Comparison of ENCODE assay signal across 8 cellular contexts in genomic region chr9:112380102-112380581, GRCh38. TPM values are rescaled to one million over a fixed set of nuclear protein-coding genes. Genes with fewer than 3 reads are reported as not detected.
DNase-seq lines count a peak whose midpoint lies in the region; ATAC-seq lines count a peak whose summit lies in the region.

Gene HSDL2 (plus strand): TSS chr9:112380108. CDS start chr9:112380164, 56 bp downstream.

- H3K27ac ChIP-seq in KOPT-K1 (ENCODE audit: low read depth, low read length, poor library complexity, severe bottlenecking) = peak within 1 kb of the TSS; percentile 82

- peak; percentile 21 for DNase-seq in activated naive CD4-positive, alpha-beta T cell treated with anti-CD3 and anti-CD28 coated beads, Interleukin-2, amount 50 U/mL, for 16 hours
- DNase-seq in Right ventricle myocardium superior (peak; percentile 72), pons (ENCODE audit: low spot score) (peak; percentile 42), NCI-H1436 (lab: John Stamatoyannopoulos, UW) (no peak)

- ATAC-seq in GM21619 (IDR thresholded peaks at IDR 0.05; ENCODE audit: unreplicated experiment) = peak; percentile 10
- ATAC-seq in Right ventricle myocardium superior (ENCODE audit: poor library complexity) = peak; percentile 55
- no peak for ATAC-seq in HG03280 (IDR thresholded peaks at IDR 0.05; ENCODE audit: unreplicated experiment)

- H3K4me3 ChIP-seq in GM08714 (ENCODE audit: low read length) = peak within 1 kb of the TSS; percentile 86

- H3K9me3 ChIP-seq in KOPT-K1 (ENCODE audit: insufficient read depth, low read length, poor library complexity, severe bottlenecking) = no peaks in the 10 kb centered on the region

- no peaks in the 10 kb centered on the region for H3K36me3 ChIP-seq in KOPT-K1 (ENCODE audit: insufficient read depth, low read length)

- intact Hi-C loops in Right ventricle myocardium superior (cut with DNase I) = no loop called here

RNA-seq across cellular contexts. Expression of gene HSDL2, which starts in this region (rescaled TPM):
- total RNA-seq in Right ventricle myocardium superior = 292 TPM
